26 cellular contexts compared by ENCODE assay signal in the genomic region with DNA sequence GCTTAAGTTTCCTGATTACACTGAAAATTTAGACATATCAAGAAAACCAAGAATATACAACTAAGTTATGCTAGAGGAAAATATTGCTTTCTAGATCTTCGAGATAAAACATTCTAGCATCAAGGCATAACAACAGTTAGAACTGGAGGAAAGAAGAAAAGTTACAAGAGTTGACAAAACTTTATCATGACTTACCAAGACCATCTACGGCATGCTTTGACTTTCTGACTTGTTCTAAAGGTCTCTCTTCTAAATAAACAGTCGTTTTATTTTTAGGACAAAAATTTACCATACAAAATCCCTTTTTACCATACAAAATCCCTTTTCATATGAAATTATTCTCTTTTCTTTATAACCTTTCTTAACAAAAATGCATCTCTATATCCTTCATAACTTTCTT.
A peak's percentile ranks its signal among the peaks of the same experiment; 100 is the strongest.
DNase-seq lines count a peak whose midpoint lies in the region; ATAC-seq, FAIRE-seq and TF ChIP-seq lines count a peak whose summit lies in the region.
"Had no signal": no experiment of that assay in that cellular context is flagged by ENCODE, and none has a peak within 500 bp of the region (broad histone marks: within the 10 kb centered on the region; RNA-seq: fewer than 3 reads in every experiment).

No MANE protein-coding gene starts in this region.

- no peaks in the 10 kb centered on the region for H3K36me3 ChIP-seq in NT2/D1 (ENCODE audit: insufficient read depth, insufficient read length, low read length)
- H3K36me3 ChIP-seq in adrenal gland (replicated peaks in 1 of 2) = no peaks in the 10 kb centered on the region
- H3K36me3 ChIP-seq: thyroid gland had no signal

- peaks cover 0 to 13% of the 10 kb centered on the region in 2 donors for H3K36me3 Mint-ChIP-seq in activated naive CD4-positive, alpha-beta T cell treated with anti-CD3 and anti-CD28 coated beads, Interleukin-2, amount 50 U/mL, for 72 hours
- H3K36me3 Mint-ChIP-seq: memory B cell had no signal

- peaks cover 25 to 41% of the 10 kb centered on the region in 2 donors for H3K9me3 Mint-ChIP-seq in activated naive CD4-positive, alpha-beta T cell treated with anti-CD3 and anti-CD28 coated beads, Interleukin-2, amount 50 U/mL, for 72 hours

- 43 to 57% (median 49%) methylated on average over 3 of the region's 3 CpGs for WGBS in adrenal gland, 4 donors

- intact Hi-C loops in adrenal gland (cut with DNase I) = no loop called here

- DNase-seq in COLO668 (lab: John Stamatoyannopoulos, UW; ENCODE audit: unreplicated experiment) = peak; percentile 3
- peak; percentile 1 for DNase-seq in GM12865 (ENCODE audit: low read depth)
- peak; percentile 9 for DNase-seq in NT2/D1 (ENCODE audit: low read depth, low spot score)
- DNase-seq in erythroblast (lab: John Stamatoyannopoulos, UW) = peak; percentile 2 to 6
- no peak for DNase-seq in frontal cortex (ENCODE audit: low spot score in 2 of 2)
- no peak for DNase-seq in activated naive CD4-positive, alpha-beta T cell treated with anti-CD3 and anti-CD28 coated beads, Interleukin-2, amount 50 U/mL, for 72 hours (ENCODE audit: low spot score in 2 of 2)
- no peak for DNase-seq in adrenal gland
- DNase-seq: activated CD4-positive, alpha-beta T cell treated with anti-CD3 and anti-CD28 coated beads for 4 hours; foreskin fibroblast; HFFc6; IMR-90; kidney glomerular epithelial cell; naive thymus-derived CD4-positive, alpha-beta T cell; NCI-H1105 treated with DMSO at 0.1 percent for 48 hours; NCI-H226; NK-92 treated with Interleukin-12 subunit alpha and Interleukin-12 subunit beta, amount 100 ng/mL, for 24 hours; stimulated activated CD4-positive, alpha-beta T cell treated with anti-CD3 and anti-CD28 coated beads, Interleukin-1b, Interleukin-23, amount 100 ng/mL, for 48 hours; stimulated activated naive CD4-positive, alpha-beta T cell; thyroid gland had no signal

- H3K27ac Mint-ChIP-seq in activated naive CD4-positive, alpha-beta T cell treated with anti-CD3 and anti-CD28 coated beads, Interleukin-2, amount 50 U/mL, for 72 hours = no peak overlapping the region
- H3K27ac Mint-ChIP-seq: activated T-helper 2 cell treated with anti-CD3 and anti-CD28 coated beads, Interferon-gamma antibody, Interleukin-2, Interleukin-4, amounts not matched to agents 10 μg/mL and 5 μg/mL and 100 μg/mL, durations not matched to agents 14 hours and 24 hours and 36 hours; B cell; HFFc6; memory B cell; naive thymus-derived CD4-positive, alpha-beta T cell had no signal

- no peak overlapping the region for H3K4me3 ChIP-seq in GM12865 (ENCODE audit: low read depth, low read length)
- H3K4me3 ChIP-seq in NT2/D1 (ENCODE audit: insufficient read length, low read depth) = no peak overlapping the region
- no peak overlapping the region for H3K4me3 ChIP-seq in adrenal gland
- H3K4me3 ChIP-seq: coronary artery, thyroid gland had no signal

- TF ChIP-seq POLR2A in erythroblast (IDR thresholded peaks at IDR 0.05; ENCODE audit: low read length) = no peak
- no peak for TF ChIP-seq POLR2A in adrenal gland (IDR thresholded peaks at IDR 0.05)

- no peak overlapping the region for H3K27ac ChIP-seq in adrenal gland
- H3K27ac ChIP-seq: coronary artery, HL-60, parathyroid adenoma, thyroid gland had no signal

- no peaks in the 10 kb centered on the region for H3K27me3 ChIP-seq in NT2/D1 (ENCODE audit: insufficient read depth, insufficient read length)
- no peaks in the 10 kb centered on the region for H3K27me3 ChIP-seq in adrenal gland
- H3K27me3 ChIP-seq: thyroid gland had no signal

- FAIRE-seq in frontal cortex (lab: Jason Lieb, UNC) = no peak

- H3K9me3 ChIP-seq in NT2/D1 (ENCODE audit: insufficient read depth, low read length) (peaks cover 44% of the 10 kb centered on the region), adrenal gland (replicated peaks in 1 of 3) (no peaks in the 10 kb centered on the region)
- H3K9me3 ChIP-seq: thyroid gland had no signal

- no peak overlapping the region for H3K9ac ChIP-seq in NT2/D1 (ENCODE audit: insufficient read length, low read depth)
- H3K9ac ChIP-seq: parathyroid adenoma had no signal

- no peak for ATAC-seq in activated naive CD4-positive, alpha-beta T cell treated with anti-CD3 and anti-CD28 coated beads, Interleukin-2, amount 50 U/mL, for 72 hours
- ATAC-seq: naive thymus-derived CD4-positive, alpha-beta T cell had no signal

- TF ChIP-seq CTCF in GM12865 (IDR thresholded peaks at IDR 0.05; ENCODE audit: insufficient read depth, low read depth, low read length, missing control alignments) = no peak
- TF ChIP-seq CTCF in adrenal gland (IDR thresholded peaks at IDR 0.05) = no peak

- H3K4me1 ChIP-seq in NT2/D1 (ENCODE audit: insufficient read depth, insufficient read length) (no peaks in the 10 kb centered on the region), adrenal gland (replicated peaks in 1 of 2) (no peaks in the 10 kb centered on the region)
- H3K4me1 ChIP-seq: Caco-2, parathyroid adenoma, thyroid gland had no signal

Comparison
In these comparisons a context has a peak if more than half of its experiments do, and no peak if none do; other contexts are left out.
1. DNase-seq: peak in COLO668 (single experiment), GM12865 (single experiment), NT2/D1 (single experiment) and erythroblast (2 of 2); none in frontal cortex (0 of 2), activated naive CD4-positive, alpha-beta T cell treated with anti-CD3 and anti-CD28 coated beads, Interleukin-2, amount 50 U/mL, for 72 hours (0 of 2) and adrenal gland (0 of 7).